11 cellular contexts compared by ENCODE assay signal in the genomic region with DNA sequence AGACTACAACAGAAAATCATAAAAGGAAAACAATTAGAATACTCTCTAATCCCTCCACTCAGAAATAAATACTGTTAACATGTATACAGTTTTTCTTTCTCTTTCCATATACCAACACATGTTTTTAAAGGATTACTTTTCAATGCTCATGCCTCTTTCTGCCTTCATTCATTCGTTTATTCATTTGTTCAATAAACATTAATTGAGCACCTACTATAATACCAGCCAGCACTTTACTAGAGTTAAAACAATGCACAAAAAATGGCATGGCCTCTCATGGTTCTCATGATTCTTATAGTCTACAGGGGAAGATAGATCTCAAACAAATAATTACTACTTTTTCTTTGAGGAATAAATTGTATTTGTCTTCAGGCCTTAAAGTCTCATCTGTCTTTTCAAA.
DNase-seq lines count a peak whose midpoint lies in the region; ATAC-seq and TF ChIP-seq lines count a peak whose summit lies in the region.
"Had no signal": no experiment of that assay in that cellular context is flagged by ENCODE, and none has a peak within 500 bp of the region (broad histone marks: within the 10 kb centered on the region; RNA-seq: fewer than 3 reads in every experiment).

No MANE protein-coding gene starts in this region.

- ATAC-seq in gastrocnemius medialis: peak in 1 of 2 donors; percentile 13

- no peaks in the 10 kb centered on the region for H3K9me2 ChIP-seq in OCI-LY1 (ENCODE audit: low read depth, low read length)

- no peaks in the 10 kb centered on the region for H3K79me2 ChIP-seq in OCI-LY1 (ENCODE audit: insufficient read depth, low read length)

- H3K4me2 ChIP-seq in OCI-LY1 (ENCODE audit: low read length): no peak overlapping the region

- no peak overlapping the region for H3K27ac ChIP-seq in CD8-positive, alpha-beta memory T cell (ENCODE audit: low read depth, low read length)
- H3K27ac ChIP-seq in OCI-LY1 (ENCODE audit: low read depth, low read length, poor library complexity, severe bottlenecking) (peak overlapping the region; percentile 22), caudate nucleus (ENCODE audit: low read depth, low read length) (peak overlapping the region; percentile 81), gastrocnemius medialis (peak overlapping the region; percentile 49 to 76 (median 69))
- H3K27ac ChIP-seq: WERI-Rb-1 had no signal

- peaks cover 67 to 72% (median 68%) of the 10 kb centered on the region in 3 donors for H3K4me1 Mint-ChIP-seq in CD8-positive, alpha-beta memory T cell

- in situ Hi-C loops in gastrocnemius medialis (cut with MboI; ENCODE audit: low sequenced_read_pairs in 4 of 4): no loop called here

- TF ChIP-seq CTCF in OCI-LY1 (IDR thresholded peaks at IDR 0.05; ENCODE audit: low read length): no peak
- no peak for TF ChIP-seq CTCF in gastrocnemius medialis (IDR thresholded peaks at IDR 0.05 in 4 of 5, conservative IDR thresholded peaks at IDR 0.05 in 1 of 5)
- TF ChIP-seq CTCF in GM10266 (IDR thresholded peaks at IDR 0.05; ENCODE audit: control insufficient read depth, insufficient read depth, low read depth, missing control alignments): no peak

- H3K9me3 Mint-ChIP-seq in CD8-positive, alpha-beta memory T cell: no peaks in the 10 kb centered on the region
- H3K9me3 Mint-ChIP-seq: brain had no signal

- no peak overlapping the region for H3K4me3 ChIP-seq in CD8-positive, alpha-beta memory T cell (ENCODE audit: low read length)
- H3K4me3 ChIP-seq in OCI-LY1 (ENCODE audit: low read depth, low read length, poor library complexity, severe bottlenecking) (no peak overlapping the region), gastrocnemius medialis (no peak overlapping the region)
- H3K4me3 ChIP-seq: lung had no signal

- peaks cover 48% of the 10 kb centered on the region for H3K4me1 ChIP-seq in CD8-positive, alpha-beta memory T cell (ENCODE audit: insufficient read depth, low read length)
- H3K4me1 ChIP-seq in OCI-LY1 (ENCODE audit: insufficient read depth, low read length, severe bottlenecking) (peaks cover 17% of the 10 kb centered on the region), gastrocnemius medialis (peaks cover 15 to 16% of the 10 kb centered on the region in 2 donors)

- no peak for DNase-seq in CD8-positive, alpha-beta memory T cell
- no peak for DNase-seq in caudate nucleus (lab: John Stamatoyannopoulos, UW)
- DNase-seq in gastrocnemius medialis: no peak
- no peak for DNase-seq in SKM-1 (lab: John Stamatoyannopoulos, UW; ENCODE audit: unreplicated experiment)
- no peak for DNase-seq in NCI-H446 (lab: John Stamatoyannopoulos, UW)
- DNase-seq in hypothalamus (lab: John Stamatoyannopoulos, UW): no peak
- no peak for DNase-seq in GM10266 (ENCODE audit: extremely low spot score)
- DNase-seq: WERI-Rb-1 had no signal

- no peaks in the 10 kb centered on the region for H4K20me1 ChIP-seq in OCI-LY1 (ENCODE audit: insufficient read depth, low read length)

- H3K27ac Mint-ChIP-seq in CD8-positive, alpha-beta memory T cell: peak overlapping the region; percentile 22 to 96 (median 86)

- no peaks in the 10 kb centered on the region for H3F3A ChIP-seq in OCI-LY1 (ENCODE audit: insufficient read depth, low read length)

- TF ChIP-seq POLR2A in gastrocnemius medialis (IDR thresholded peaks at IDR 0.05): no peak

- peak overlapping the region in 5 of 7 donors; percentile 50 to 88 (median 66) for H3K4me3 Mint-ChIP-seq in CD8-positive, alpha-beta memory T cell
- H3K4me3 Mint-ChIP-seq: brain had no signal

- no peaks in the 10 kb centered on the region for H3K9me3 ChIP-seq in CD8-positive, alpha-beta memory T cell (ENCODE audit: low read length)
- H3K9me3 ChIP-seq in OCI-LY1 (ENCODE audit: low read length): no peaks in the 10 kb centered on the region
- no peaks in the 10 kb centered on the region for H3K9me3 ChIP-seq in gastrocnemius medialis

- no peak overlapping the region for H3K9ac ChIP-seq in OCI-LY1 (ENCODE audit: low read length)

- H3K36me3 Mint-ChIP-seq in CD8-positive, alpha-beta memory T cell: peaks cover 0 to 7% (median 4%) of the 10 kb centered on the region in 3 donors
- H3K36me3 Mint-ChIP-seq: brain had no signal

- no peaks in the 10 kb centered on the region for H3K27me3 Mint-ChIP-seq in CD8-positive, alpha-beta memory T cell
- H3K27me3 Mint-ChIP-seq: brain had no signal

- no peaks in the 10 kb centered on the region for H3K36me3 ChIP-seq in CD8-positive, alpha-beta memory T cell (ENCODE audit: insufficient read depth, low read length)
- H3K36me3 ChIP-seq in OCI-LY1 (ENCODE audit: insufficient read depth, low read length): no peaks in the 10 kb centered on the region
- H3K36me3 ChIP-seq in gastrocnemius medialis: no peaks in the 10 kb centered on the region
- H3K36me3 ChIP-seq: WERI-Rb-1 had no signal

- no peaks in the 10 kb centered on the region for H3K27me3 ChIP-seq in CD8-positive, alpha-beta memory T cell (ENCODE audit: insufficient read depth, low read length, poor library complexity, severe bottlenecking)
- H3K27me3 ChIP-seq in OCI-LY1 (ENCODE audit: insufficient read depth, low read length) (no peaks in the 10 kb centered on the region), gastrocnemius medialis (no peaks in the 10 kb centered on the region)

- POLR2A ChIA-PET in CD8-positive, alpha-beta memory T cell (lab: Charles Lee): interaction anchor here (0.9 kb wide), 1 partner anchor 153 kb away, joined by 3 read pairs; no protein-coding TSS in a partner anchor

- H2AFZ ChIP-seq in OCI-LY1 (ENCODE audit: low read length): no peak overlapping the region

- CTCF ChIA-PET in CD8-positive, alpha-beta memory T cell (lab: Charles Lee): interaction anchor here (1.0 to 3.3 kb wide), 5 partner anchors 12 to 183 kb away, joined by 3 to 18 read pairs (median 5); no protein-coding TSS in a partner anchor

- intact Hi-C loops in gastrocnemius medialis (cut with DNase I; ENCODE audit: low total_unique reads): loop anchor here (5.0 kb wide), 1 partner anchor 89 kb away; no protein-coding TSS in a partner anchor
